ENCODE assay signal across 14 cellular contexts in genomic region chr2:173959358-173959884, GRCh38. TPM values are rescaled to one million over a fixed set of nuclear protein-coding genes. Genes with fewer than 3 reads are reported as not detected.
DNase-seq lines count a peak whose midpoint lies in the region; ATAC-seq and TF ChIP-seq lines count a peak whose summit lies in the region.
"Had no signal": no experiment of that assay in that cellular context is flagged by ENCODE, and none has a peak within 500 bp of the region (broad histone marks: within the 10 kb centered on the region; RNA-seq: fewer than 3 reads in every experiment).

No MANE protein-coding gene starts in this region.

- H3K36me3 ChIP-seq in KMS-11 (ENCODE audit: insufficient read depth) (peaks cover 10% of the 10 kb centered on the region; the same call in 1 of the 2 replicates), neural progenitor cell (peaks cover 27% of the 10 kb centered on the region)

- H3F3A ChIP-seq in neural progenitor cell (ENCODE audit: low read depth): peaks cover 16% of the 10 kb centered on the region

- peak overlapping the region; percentile 56 for H3K4me3 Mint-ChIP-seq in activated naive CD8-positive, alpha-beta T cell treated with anti-CD3 and anti-CD28 coated beads for 36 hours
- peak overlapping the region; percentile 46 for H3K4me3 Mint-ChIP-seq in neural progenitor cell

- no peaks in the 10 kb centered on the region for H3K27me3 ChIP-seq in KMS-11 (ENCODE audit: insufficient read depth, low read depth)
- H3K27me3 ChIP-seq in neural progenitor cell: no peaks in the 10 kb centered on the region
- H3K27me3 ChIP-seq in foreskin keratinocyte: no peaks in the 10 kb centered on the region
- H3K27me3 ChIP-seq: right atrium auricular region had no signal

- H3K27ac ChIP-seq in KMS-11: no peak overlapping the region
- no peak overlapping the region for H3K27ac ChIP-seq in neural progenitor cell
- no peak overlapping the region for H3K27ac ChIP-seq in foreskin keratinocyte
- H3K27ac ChIP-seq: 22Rv1, right atrium auricular region had no signal

- H3K9ac ChIP-seq in KMS-11 (no peak overlapping the region), neural progenitor cell (no peak overlapping the region)

- H3K9me3 Mint-ChIP-seq in activated naive CD8-positive, alpha-beta T cell treated with anti-CD3 and anti-CD28 coated beads for 36 hours: peaks cover 4% of the 10 kb centered on the region
- peaks cover 45% of the 10 kb centered on the region for H3K9me3 Mint-ChIP-seq in neural progenitor cell

- H3K4me3 ChIP-seq in KMS-11 (IDR thresholded peaks at IDR 0.05; ENCODE audit: insufficient read depth, low read depth, low read length) (no peak overlapping the region), neural progenitor cell (no peak overlapping the region)
- H3K4me3 ChIP-seq: right atrium auricular region had no signal

- DNase-seq in NCI-H82 (lab: John Stamatoyannopoulos, UW) (peak; percentile 12), NCI-H82 treated with DMSO at 0.1 percent for 48 hours (lab: John Stamatoyannopoulos, UW; ENCODE audit: unreplicated experiment) (no peak), neural progenitor cell (ENCODE audit: low spot score) (no peak), AG08395 (ENCODE audit: low spot score) (no peak), foreskin keratinocyte (no peak)
- DNase-seq in activated naive CD8-positive, alpha-beta T cell treated with anti-CD3 and anti-CD28 coated beads for 36 hours: no peak
- DNase-seq: cerebellar nuclear complex, DMS79, NCI-H226, substantia nigra had no signal

- H2AFZ ChIP-seq in KMS-11 (ENCODE audit: low read depth) (no peak overlapping the region), neural progenitor cell (replicated peaks) (no peak overlapping the region)

- no peaks in the 10 kb centered on the region for H3K27me3 Mint-ChIP-seq in activated naive CD8-positive, alpha-beta T cell treated with anti-CD3 and anti-CD28 coated beads for 36 hours
- H3K27me3 Mint-ChIP-seq in neural progenitor cell (ENCODE audit: insufficient read depth, low read depth): peaks cover 7% of the 10 kb centered on the region

- H3K27ac Mint-ChIP-seq in activated naive CD8-positive, alpha-beta T cell treated with anti-CD3 and anti-CD28 coated beads for 36 hours: peak overlapping the region; percentile 72
- no peak overlapping the region for H3K27ac Mint-ChIP-seq in neural progenitor cell

- H4K20me1 ChIP-seq in KMS-11 (ENCODE audit: insufficient read depth) (peaks cover 41% of the 10 kb centered on the region), neural progenitor cell (ENCODE audit: low read depth) (peaks cover 50% of the 10 kb centered on the region)

- peaks cover 90% of the 10 kb centered on the region for H3K79me2 ChIP-seq in KMS-11 (ENCODE audit: insufficient read depth, low read depth)
- H3K79me2 ChIP-seq in neural progenitor cell (ENCODE audit: low read depth): peaks cover 91% of the 10 kb centered on the region

- no peak for TF ChIP-seq CTCF in KMS-11 (conservative IDR thresholded peaks at IDR 0.05; ENCODE audit: low read depth, low read length)
- no peak for TF ChIP-seq CTCF in neural progenitor cell (IDR thresholded peaks at IDR 0.05)
- TF ChIP-seq CTCF in foreskin keratinocyte (conservative IDR thresholded peaks at IDR 0.05): no peak

- ATAC-seq in foreskin keratinocyte: no peak
- ATAC-seq in GM21825 (IDR thresholded peaks at IDR 0.05; ENCODE audit: unreplicated experiment): no peak

- peaks cover 56% of the 10 kb centered on the region for H3K4me1 Mint-ChIP-seq in activated naive CD8-positive, alpha-beta T cell treated with anti-CD3 and anti-CD28 coated beads for 36 hours
- peaks cover 12% of the 10 kb centered on the region for H3K4me1 Mint-ChIP-seq in neural progenitor cell

- H3K9me3 ChIP-seq in neural progenitor cell (ENCODE audit: low read depth): peaks cover 4% of the 10 kb centered on the region
- H3K9me3 ChIP-seq: right atrium auricular region had no signal

- peaks cover 53% of the 10 kb centered on the region for H3K4me1 ChIP-seq in KMS-11 (ENCODE audit: low read depth, poor library complexity, severe bottlenecking)
- H3K4me1 ChIP-seq in neural progenitor cell: peaks cover 19% of the 10 kb centered on the region
- H3K4me1 ChIP-seq in foreskin keratinocyte: peaks cover 3% of the 10 kb centered on the region

- H3K4me2 ChIP-seq in KMS-11: peak overlapping the region; percentile 90; the same call in 1 of the 2 replicates
- H3K4me2 ChIP-seq in neural progenitor cell: no peak overlapping the region

- H3K36me3 Mint-ChIP-seq in activated naive CD8-positive, alpha-beta T cell treated with anti-CD3 and anti-CD28 coated beads for 36 hours: peaks cover 58% of the 10 kb centered on the region
- peaks cover 65% of the 10 kb centered on the region for H3K36me3 Mint-ChIP-seq in neural progenitor cell

RNA-seq across cellular contexts. Expression of gene SP3, which starts 5.8 kb away (rescaled TPM):
- total RNA-seq in activated naive CD8-positive, alpha-beta T cell treated with anti-CD3 and anti-CD28 coated beads for 36 hours: 10 to 100 TPM; 84.7 to 86.8 TPM
- total RNA-seq in neural progenitor cell (ENCODE audit: low replicate concordance) (148 and 210 TPM in 2 replicates), foreskin keratinocyte (63.9 and 64.1 TPM in 2 replicates)
- 10.2 and 13.0 TPM in 2 replicates for polyA plus RNA-seq in foreskin keratinocyte
